Comparison of ENCODE assay signal across 8 cellular contexts in genomic region chr11:68211546-68211945, GRCh38. TPM values are rescaled to one million over a fixed set of nuclear protein-coding genes. Genes with fewer than 3 reads are reported as not detected.
DNase-seq lines count a peak whose midpoint lies in the region; ATAC-seq and TF ChIP-seq lines count a peak whose summit lies in the region.

No MANE protein-coding gene starts in this region.

- peak overlapping the region; percentile 87 to 94 (median 92) for H3K4me3 Mint-ChIP-seq in IgD-negative memory B cell
- peak overlapping the region; percentile 84 to 99 (median 94) for H3K4me3 Mint-ChIP-seq in naive B cell

- ATAC-seq in naive B cell (ENCODE audit: low read depth in 2 of 2) = no peak
- ATAC-seq in HG03108 (IDR thresholded peaks at IDR 0.05; ENCODE audit: unreplicated experiment) = no peak

- DNase-seq in AG09309 (ENCODE audit: low read depth) (no peak), cerebellar cortex (ENCODE audit: low spot score) (peak; percentile 15), naive B cell (no peak), NCI-H1105 (lab: John Stamatoyannopoulos, UW) (no peak), ureter (ENCODE audit: low spot score) (no peak)
- no peak for DNase-seq in stimulated activated CD4-positive, alpha-beta T cell treated with anti-CD3 and anti-CD28 coated beads, Interleukin-12 subunit alpha, Interleukin-12 subunit beta, amount 100 ng/mL, for 4 hours

- peak overlapping the region; percentile 54 for H3K4me3 ChIP-seq in AG09309 (ENCODE audit: control insufficient read depth, low read depth, low read length)

- H3K4me1 Mint-ChIP-seq in IgD-negative memory B cell (peaks cover 32 to 48% (median 33%) of the 10 kb centered on the region in 3 donors), naive B cell (peaks cover 48 to 63% (median 61%) of the 10 kb centered on the region in 3 donors)

- no peak for TF ChIP-seq CTCF in AG09309 (IDR thresholded peaks at IDR 0.05; ENCODE audit: control insufficient read depth, insufficient read depth, low read depth, low read length, missing control alignments)

- no peaks in the 10 kb centered on the region for H3K27me3 Mint-ChIP-seq in IgD-negative memory B cell
- peaks cover 0 to 9% (median 0%) of the 10 kb centered on the region in 3 donors for H3K27me3 Mint-ChIP-seq in naive B cell

- H3K27ac Mint-ChIP-seq in IgD-negative memory B cell (peak overlapping the region; percentile 6 to 95 (median 94)), naive B cell (peak overlapping the region in 5 of 6 donors; percentile 50 to 93 (median 73))

- H3K36me3 Mint-ChIP-seq in IgD-negative memory B cell (no peaks in the 10 kb centered on the region), naive B cell (no peaks in the 10 kb centered on the region)

- no peaks in the 10 kb centered on the region for H3K9me3 Mint-ChIP-seq in IgD-negative memory B cell
- peaks cover 0 to 1% (median 0%) of the 10 kb centered on the region in 7 donors for H3K9me3 Mint-ChIP-seq in naive B cell

RNA-seq across cellular contexts. Expression of gene KMT5B, which starts 1.6 kb away (rescaled TPM):
- polyA plus RNA-seq in IgD-negative memory B cell (40.2 TPM), naive B cell (ENCODE audit: low read depth in 6 of 6) (10 to 100 TPM; 34.7 to 67.8 (median 46.3) TPM)
- total RNA-seq in ureter = 67.6 TPM
